ENCODE assay signal across 18 cellular contexts in the genomic region with DNA sequence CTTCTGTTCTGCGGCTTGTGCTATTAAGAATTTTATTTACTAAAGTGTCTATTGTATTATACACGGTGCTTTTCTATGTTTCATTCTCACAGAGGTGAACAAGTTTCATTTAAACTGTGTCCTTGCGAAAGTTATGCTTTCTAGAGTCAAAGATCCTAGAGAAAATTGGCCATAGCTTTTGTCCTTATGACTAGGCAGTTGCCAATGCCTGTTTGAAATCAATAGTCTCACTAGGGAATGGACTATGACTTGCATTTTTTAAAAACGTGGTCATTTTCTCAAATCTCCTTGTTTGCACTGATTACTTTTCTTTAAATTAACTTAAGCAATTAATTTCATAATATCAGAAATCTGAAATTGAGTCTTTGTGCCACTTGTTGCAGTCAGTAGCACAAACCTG.
DNase-seq lines count a peak whose midpoint lies in the region; ATAC-seq, FAIRE-seq and TF ChIP-seq lines count a peak whose summit lies in the region.
"Had no signal": no experiment of that assay in that cellular context is flagged by ENCODE, and none has a peak within 500 bp of the region (broad histone marks: within the 10 kb centered on the region; RNA-seq: fewer than 3 reads in every experiment).

No MANE protein-coding gene starts in this region.

- H3K27me3 ChIP-seq in cardiac muscle cell (no peaks in the 10 kb centered on the region), bronchial epithelial cell (ENCODE audit: control insufficient read depth, insufficient read depth, low read length) (no peaks in the 10 kb centered on the region), vagina (no peaks in the 10 kb centered on the region), thyroid gland (no peaks in the 10 kb centered on the region)
- H3K27me3 ChIP-seq: foreskin keratinocyte had no signal

- peaks cover 33% of the 10 kb centered on the region for H3K4me1 Mint-ChIP-seq in nephron
- H3K4me1 Mint-ChIP-seq: activated B cell treated with CpG ODN at 0.5 μM for 24 hours; activated naive CD8-positive, alpha-beta T cell treated with anti-CD3 and anti-CD28 coated beads, Interleukin-2, amount 50 U/mL, for 24 hours had no signal

- H3K9me3 Mint-ChIP-seq in nephron: peaks cover 2% of the 10 kb centered on the region
- H3K9me3 Mint-ChIP-seq: activated B cell treated with CpG ODN at 0.5 μM for 24 hours; activated naive CD8-positive, alpha-beta T cell treated with anti-CD3 and anti-CD28 coated beads, Interleukin-2, amount 50 U/mL, for 24 hours; T-helper 1 cell treated with Interleukin-12 subunit alpha and Interleukin-12 subunit beta and Interleukin-4 antibody, amounts not matched to agents 30 μg/mL and 1 μg/mL, for 36 hours had no signal

- TF ChIP-seq CTCF in cardiac muscle cell (IDR thresholded peaks at IDR 0.05; ENCODE audit: low read depth, low read length): no peak
- no peak for TF ChIP-seq CTCF in bronchial epithelial cell (IDR thresholded peaks at IDR 0.05; ENCODE audit: insufficient read depth, low read length, severe bottlenecking)
- no peak for TF ChIP-seq CTCF in nephron (IDR thresholded peaks at IDR 0.05; ENCODE audit: unreplicated experiment in 3 of 3)
- no peak for TF ChIP-seq CTCF in vagina (IDR thresholded peaks at IDR 0.05)
- TF ChIP-seq CTCF in thyroid gland (IDR thresholded peaks at IDR 0.05): no peak

- H3K4me3 ChIP-seq in cardiac muscle cell (peak overlapping the region; percentile 42), bronchial epithelial cell (ENCODE audit: low read depth, low read length) (peak overlapping the region; percentile 8), vagina (peak overlapping the region; percentile 7 to 31), thyroid gland (replicated peaks in 1 of 3) (no peak overlapping the region)

- H3K27ac Mint-ChIP-seq in nephron: peak overlapping the region; percentile 24 to 65 (median 46)
- H3K27ac Mint-ChIP-seq: activated B cell treated with CpG ODN at 0.5 μM for 24 hours; activated CD8-positive, alpha-beta T cell treated with anti-CD3 and anti-CD28 coated beads, Interleukin-2, amount 10 ng/mL, durations not matched to agents 7 days and 5 days; activated naive CD8-positive, alpha-beta T cell treated with anti-CD3 and anti-CD28 coated beads, Interleukin-2, amount 50 U/mL, for 24 hours; T-helper 1 cell treated with Interleukin-12 subunit alpha and Interleukin-12 subunit beta and Interleukin-4 antibody, amounts not matched to agents 30 μg/mL and 1 μg/mL, for 36 hours had no signal

- H3K4me1 ChIP-seq in cardiac muscle cell (ENCODE audit: low read depth): peaks cover 11% of the 10 kb centered on the region
- no peaks in the 10 kb centered on the region for H3K4me1 ChIP-seq in vagina
- no peaks in the 10 kb centered on the region for H3K4me1 ChIP-seq in thyroid gland
- H3K4me1 ChIP-seq: foreskin keratinocyte had no signal

- no peaks in the 10 kb centered on the region for H3K36me3 Mint-ChIP-seq in nephron (ENCODE audit: low read depth)

- no peaks in the 10 kb centered on the region for H3K27me3 Mint-ChIP-seq in nephron (ENCODE audit: low read depth)
- H3K27me3 Mint-ChIP-seq: activated B cell treated with CpG ODN at 0.5 μM for 24 hours; activated naive CD8-positive, alpha-beta T cell treated with anti-CD3 and anti-CD28 coated beads, Interleukin-2, amount 50 U/mL, for 24 hours had no signal

- no peak for ATAC-seq in left ventricle myocardium superior
- ATAC-seq in left colon: no peak
- ATAC-seq: activated CD8-positive, alpha-beta T cell treated with anti-CD3 and anti-CD28 coated beads, Interleukin-2, amount 10 ng/mL, durations not matched to agents 7 days and 5 days; activated naive CD8-positive, alpha-beta T cell treated with anti-CD3 and anti-CD28 coated beads, Interleukin-2, amount 50 U/mL, for 24 hours; foreskin keratinocyte; HCT116; Right ventricle myocardium inferior had no signal

- TF ChIP-seq POLR2A in vagina (IDR thresholded peaks at IDR 0.05) (no peak), thyroid gland (IDR thresholded peaks at IDR 0.05) (no peak)

- DNase-seq in cardiac muscle cell (ENCODE audit: low read depth in 1 of 2, low spot score in 1 of 2): no peak
- DNase-seq in left ventricle myocardium superior: no peak
- DNase-seq in bronchial epithelial cell (ENCODE audit: low read depth): no peak
- DNase-seq in vagina (ENCODE audit: extremely low spot score in 2 of 2): no peak
- no peak for DNase-seq in NCI-H524 (lab: John Stamatoyannopoulos, UW)
- DNase-seq in thyroid gland: no peak
- no peak for DNase-seq in left colon
- DNase-seq: activated B cell treated with CpG ODN at 0.5 μM for 24 hours; activated CD8-positive, alpha-beta T cell treated with anti-CD3 and anti-CD28 coated beads, Interleukin-2, amount 10 ng/mL, durations not matched to agents 7 days and 5 days; activated naive CD8-positive, alpha-beta T cell treated with anti-CD3 and anti-CD28 coated beads, Interleukin-2, amount 50 U/mL, for 24 hours; cerebellar nuclear complex; foreskin keratinocyte; MM.1S had no signal

- WGBS in thyroid gland, 2 donors: 74 to 78% methylated on average over 4 of the region's 4 CpGs

- intact Hi-C loops in left ventricle myocardium superior (cut with micrococcal nuclease): no loop called here
- intact Hi-C loops in vagina (cut with DNase I): no loop called here
- intact Hi-C loops in thyroid gland (cut with DNase I): no loop called here
- intact Hi-C loops in left colon (cut with DNase I, micrococcal nuclease): no loop called here

- H3K9me3 ChIP-seq in cardiac muscle cell (ENCODE audit: low read depth) (peaks cover 3% of the 10 kb centered on the region), vagina (no peaks in the 10 kb centered on the region), thyroid gland (no peaks in the 10 kb centered on the region)

- FAIRE-seq in bronchial epithelial cell (lab: Jason Lieb, UNC): no peak
- FAIRE-seq: HTR-8/SVneo had no signal

- H3K4me3 Mint-ChIP-seq in nephron: peak overlapping the region; percentile 66 to 87 (median 80)
- H3K4me3 Mint-ChIP-seq: activated B cell treated with CpG ODN at 0.5 μM for 24 hours; activated CD8-positive, alpha-beta T cell treated with anti-CD3 and anti-CD28 coated beads, Interleukin-2, amount 10 ng/mL, durations not matched to agents 7 days and 5 days; activated naive CD8-positive, alpha-beta T cell treated with anti-CD3 and anti-CD28 coated beads, Interleukin-2, amount 50 U/mL, for 24 hours; T-helper 1 cell treated with Interleukin-12 subunit alpha and Interleukin-12 subunit beta and Interleukin-4 antibody, amounts not matched to agents 30 μg/mL and 1 μg/mL, for 36 hours had no signal

- H3K36me3 ChIP-seq in cardiac muscle cell (no peaks in the 10 kb centered on the region), bronchial epithelial cell (ENCODE audit: control insufficient read depth, insufficient read depth, low read length) (no peaks in the 10 kb centered on the region), vagina (no peaks in the 10 kb centered on the region), thyroid gland (no peaks in the 10 kb centered on the region)

- peak overlapping the region; percentile 89 for H3K27ac ChIP-seq in cardiac muscle cell
- H3K27ac ChIP-seq in vagina: no peak overlapping the region
- no peak overlapping the region for H3K27ac ChIP-seq in thyroid gland
- H3K27ac ChIP-seq: foreskin keratinocyte had no signal

Comparison
In these comparisons a context has a peak if more than half of its experiments do, and no peak if none do; other contexts are left out.
1. H3K4me3 ChIP-seq: peak in cardiac muscle cell (single experiment), bronchial epithelial cell (single experiment) and vagina (2 of 2); none in thyroid gland (0 of 3).